9 cellular contexts compared by ENCODE assay signal in genomic region chr2:186874713-186875112, GRCh38. TPM values are rescaled to one million over a fixed set of nuclear protein-coding genes. Genes with fewer than 3 reads are reported as not detected.
"Had no signal": no experiment of that assay in that cellular context is flagged by ENCODE, and none has a peak within 500 bp of the region (broad histone marks: within the 10 kb centered on the region; RNA-seq: fewer than 3 reads in every experiment).

No MANE protein-coding gene starts in this region.

- FAIRE-seq: HTR-8/SVneo had no signal

- H3K4me3 ChIP-seq: GM23248, HAP-1 had no signal

- DNase-seq: GM23248, GOT3, H7, KBM-7 had no signal

- H3K9ac ChIP-seq: GM23248, KMS-11 had no signal

- H3K4me2 ChIP-seq: KMS-11 had no signal

- H3K36me3 ChIP-seq: HAP-1 had no signal

- H3K27ac ChIP-seq: GM23248, KMS-11 had no signal

- H3K9me3 ChIP-seq: HAP-1 had no signal

- H3K4me1 ChIP-seq: HAP-1 had no signal

- H2AFZ ChIP-seq: GM23248 had no signal

RNA-seq across cellular contexts. Expression of gene ZSWIM2, which starts 25.7 kb away (rescaled TPM):
- total RNA-seq: GM23248, H4, H7, HT-29 had no signal
- polyA plus RNA-seq: GM23248 had no signal
